In genomic region chr9:72971411-72971810, GRCh38 we compare ENCODE assay signal across 1 cellular context.
TF ChIP-seq lines count a peak whose summit lies in the region.

No MANE protein-coding gene starts in this region.

TF ChIP-seq in endothelial cell of umbilical vein, 7 proteins besides CTCF, POLR2A, EP300 and RAD21:
- no peak for TF ChIP-seq MAX (IDR thresholded peaks at IDR 0.05; ENCODE audit: insufficient read depth, insufficient read length)
- no peak for TF ChIP-seq GATA2 (IDR thresholded peaks at IDR 0.05; ENCODE audit: insufficient read depth, insufficient read length, low read depth, low read length)
- no peak for TF ChIP-seq EZH2 (IDR thresholded peaks at IDR 0.05; ENCODE audit: borderline replicate concordance, low read depth, low read length, severe bottlenecking)
- TF ChIP-seq JUN (IDR thresholded peaks at IDR 0.05; ENCODE audit: borderline replicate concordance, insufficient read depth, insufficient read length, low read depth), result no peak
- no peak for TF ChIP-seq FOS (IDR thresholded peaks at IDR 0.05; ENCODE audit: borderline replicate concordance, insufficient read depth, low read length)
- no peak for TF ChIP-seq MYC (IDR thresholded peaks at IDR 0.05; ENCODE audit: low read depth, low read length)
- no peak for TF ChIP-seq POLR2AphosphoS5 (IDR thresholded peaks at IDR 0.05; ENCODE audit: insufficient read depth, low read depth, low read length)
